17 cellular contexts compared by ENCODE assay signal in genomic region chr2:73289304-73289703, GRCh38. TPM values are rescaled to one million over a fixed set of nuclear protein-coding genes. Genes with fewer than 3 reads are reported as not detected.
A peak's percentile ranks its signal among the peaks of the same experiment; 100 is the strongest.
DNase-seq lines count a peak whose midpoint lies in the region; ATAC-seq and TF ChIP-seq lines count a peak whose summit lies in the region.
"Had no signal": no experiment of that assay in that cellular context is flagged by ENCODE, and none has a peak within 500 bp of the region (broad histone marks: within the 10 kb centered on the region; RNA-seq: fewer than 3 reads in every experiment).

No MANE protein-coding gene starts in this region.

- H3K9me3 Mint-ChIP-seq in nephron progenitor cell: no peaks in the 10 kb centered on the region

- CTCF ChIA-PET in AG04450 (lab: Charles Lee): interaction anchor here (1.0 to 2.5 kb wide), 4 partner anchors 9 to 54 kb away, joined by 4 to 13 read pairs (median 7); no protein-coding TSS in a partner anchor

- ATAC-seq in GM21619 (IDR thresholded peaks at IDR 0.05; ENCODE audit: unreplicated experiment): no peak
- ATAC-seq: GM12878 had no signal

- H3K36me3 Mint-ChIP-seq in nephron progenitor cell (ENCODE audit: low read depth): no peaks in the 10 kb centered on the region
- H3K36me3 Mint-ChIP-seq: CD8-positive, alpha-beta memory T cell had no signal

- H3K4me1 Mint-ChIP-seq in nephron progenitor cell: no peaks in the 10 kb centered on the region

- no peak overlapping the region for H3K4me3 ChIP-seq in AG04450 (ENCODE audit: low read depth, low read length)
- H3K4me3 ChIP-seq in choroid plexus epithelial cell (ENCODE audit: low read depth, low read length): no peak overlapping the region
- H3K4me3 ChIP-seq: BLaER1, GM12878, GM23248, Peyer's patch had no signal

- TF ChIP-seq CTCF in AG04450 (IDR thresholded peaks at IDR 0.05; ENCODE audit: low read depth, low read length) (0 out of 2 replicates have a peak, but pooled peaks have one; percentile 15), GM13977 (IDR thresholded peaks at IDR 0.05; ENCODE audit: extremely low read depth, insufficient read depth, missing control alignments) (peak; percentile 11), choroid plexus epithelial cell (conservative IDR thresholded peaks at IDR 0.05; ENCODE audit: low read depth, low read length) (peak; percentile 18), nephron progenitor cell (IDR thresholded peaks at IDR 0.05) (no peak)

- H3K27ac ChIP-seq in AG04450 (ENCODE audit: low read depth, low read length): no peak overlapping the region
- H3K27ac ChIP-seq: BLaER1, GM23248, Peyer's patch had no signal

- peaks cover 97% of the 10 kb centered on the region for H3K27me3 Mint-ChIP-seq in nephron progenitor cell (ENCODE audit: low read depth, poor library complexity)

- H3K9me3 ChIP-seq in AG04450 (ENCODE audit: control insufficient read depth, insufficient read depth, low read length): no peaks in the 10 kb centered on the region; the same call in 1 of the 2 replicates
- H3K9me3 ChIP-seq: Peyer's patch had no signal

- no peak overlapping the region for H3K27ac Mint-ChIP-seq in nephron progenitor cell

- DNase-seq in AG04450 (ENCODE audit: low read depth, low spot score) (no peak), GM13977 (ENCODE audit: low spot score) (no peak), NAMALWA (ENCODE audit: low spot score) (peak; percentile 47), choroid plexus epithelial cell (ENCODE audit: low read depth) (no peak), nephron progenitor cell (no peak)
- DNase-seq in effector CD8-positive, alpha-beta T cell (lab: John Stamatoyannopoulos, UW): no peak
- DNase-seq: CD8-positive, alpha-beta memory T cell; GM23248; NCI-H1092; NCI-H2107; NCI-H226; NCI-H526 treated with DMSO at 0.1 percent for 48 hours; Peyer's patch; Right ventricle myocardium superior had no signal

- in situ Hi-C loops in GM13977 (cut with MboI; ENCODE audit: low pct_unique_long_range_greater_than_20kb, low sequenced_read_pairs, unreplicated experiment): no loop called here

- H3K27me3 ChIP-seq in AG04450 (ENCODE audit: control insufficient read depth, insufficient read depth, low read length): peaks cover 56% of the 10 kb centered on the region

- POLR2A ChIA-PET in AG04450 (lab: Yijun Ruan, JAX): no interaction called here

- H3K4me3 Mint-ChIP-seq in nephron progenitor cell: no peak overlapping the region

RNA-seq across cellular contexts. Expression of gene EGR4, which starts 4.0 kb away (rescaled TPM):
- not detected in 2 replicates for polyA plus RNA-seq in AG04450 (2011; rRNA removed)
- polyA minus RNA-seq in AG04450 (2011; rRNA and poly(A)+ RNA removed): not detected in 2 replicates
- polyA plus RNA-seq: CD8-positive, alpha-beta memory T cell; GM23248 had no signal

RNA-seq across cellular contexts. Expression of gene FBXO41, which starts 5.0 kb away (rescaled TPM):
- polyA plus RNA-seq in AG04450 (2011; rRNA removed): 2.5 and 2.7 TPM in 2 replicates
- 4.0 and 4.4 TPM in 2 replicates for polyA minus RNA-seq in AG04450 (2011; rRNA and poly(A)+ RNA removed)

RNA-seq across cellular contexts. Expression of gene CCT7, which starts 55.2 kb away (rescaled TPM):
- 303 and 331 TPM in 2 replicates for polyA plus RNA-seq in AG04450 (2011; rRNA removed)
- 289 and 344 TPM in 2 replicates for polyA minus RNA-seq in AG04450 (2011; rRNA and poly(A)+ RNA removed)

RNA-seq across cellular contexts. Expression of gene PRADC1, which starts 56.3 kb away (rescaled TPM):
- 11.6 and 12.0 TPM in 2 replicates for polyA plus RNA-seq in AG04450 (2011; rRNA removed)
- polyA minus RNA-seq in AG04450 (2011; rRNA and poly(A)+ RNA removed): 9.1 and 10.9 TPM in 2 replicates
